18 cellular contexts compared by ENCODE assay signal in genomic region chr1:41905103-41905675, GRCh38.
"Had no signal": no experiment of that assay in that cellular context is flagged by ENCODE, and none has a peak within 500 bp of the region (broad histone marks: within the 10 kb centered on the region; RNA-seq: fewer than 3 reads in every experiment).

No MANE protein-coding gene starts in this region.

- H3K9me3 ChIP-seq: neutrophil, psoas muscle, right lobe of liver, testis, tibial nerve, upper lobe of right lung, vagina had no signal

- ATAC-seq: foreskin keratinocyte; psoas muscle; right lobe of liver; stimulated activated naive B cell treated with anti-CD40 and anti-IgM and Interleukin-4, amounts not matched to agents 10 μg/mL and 1 μg/mL and 100 μg/mL, for 72 hours; stimulated activated naive CD8-positive, alpha-beta T cell treated with anti-CD3 and anti-CD28 coated beads, Interleukin-15, amount 100 ng/mL, for 72 hours; upper lobe of right lung had no signal

- H3K27me3 ChIP-seq: dorsolateral prefrontal cortex, neutrophil, right lobe of liver, testis, tibial nerve, upper lobe of right lung, vagina had no signal

- H3K4me1 ChIP-seq: right lobe of liver, testis, vagina had no signal

- H3K27ac ChIP-seq: dorsolateral prefrontal cortex, foreskin keratinocyte, neutrophil, psoas muscle, right lobe of liver, testis, tibial nerve, upper lobe of right lung, vagina had no signal

- H3K27ac Mint-ChIP-seq: stimulated activated naive B cell treated with anti-CD40 and anti-IgM and Interleukin-4, amounts not matched to agents 10 μg/mL and 1 μg/mL and 100 μg/mL, for 72 hours; stimulated activated naive CD8-positive, alpha-beta T cell treated with anti-CD3 and anti-CD28 coated beads, Interleukin-15, amount 100 ng/mL, for 72 hours had no signal

- H3K27me3 Mint-ChIP-seq: stimulated activated naive CD8-positive, alpha-beta T cell treated with anti-CD3 and anti-CD28 coated beads, Interleukin-15, amount 100 ng/mL, for 72 hours had no signal

- H3K4me3 Mint-ChIP-seq: naive B cell; stimulated activated naive B cell treated with anti-CD40 and anti-IgM and Interleukin-4, amounts not matched to agents 10 μg/mL and 1 μg/mL and 100 μg/mL, for 72 hours; stimulated activated naive CD8-positive, alpha-beta T cell treated with anti-CD3 and anti-CD28 coated beads, Interleukin-15, amount 100 ng/mL, for 72 hours had no signal

- H3K4me3 ChIP-seq: dorsolateral prefrontal cortex, psoas muscle, right lobe of liver, testis, tibial nerve, upper lobe of right lung, vagina had no signal

- H3K36me3 ChIP-seq: neutrophil, right lobe of liver, tibial nerve, upper lobe of right lung, vagina had no signal

- DNase-seq: cortex of kidney; dorsolateral prefrontal cortex; effector memory CD4-positive, alpha-beta T cell; foreskin keratinocyte; kidney glomerular epithelial cell; mesendoderm; naive B cell; psoas muscle; retina; right lobe of liver; stimulated activated CD4-positive, alpha-beta T cell treated with anti-CD3 and anti-CD28 coated beads, Interleukin-4, amount 100 ng/mL, for 1 hour; stimulated activated naive B cell treated with anti-CD40 and anti-IgM and Interleukin-4, amounts not matched to agents 10 μg/mL and 1 μg/mL and 100 μg/mL, for 72 hours; stimulated activated naive CD8-positive, alpha-beta T cell treated with anti-CD3 and anti-CD28 coated beads, Interleukin-15, amount 100 ng/mL, for 72 hours; testis; upper lobe of right lung had no signal
